ENCODE assay signal across 11 cellular contexts in genomic region chr5:172819569-172819968, GRCh38.
"Had no signal": no experiment of that assay in that cellular context is flagged by ENCODE, and none has a peak within 500 bp of the region (broad histone marks: within the 10 kb centered on the region; RNA-seq: fewer than 3 reads in every experiment).

No MANE protein-coding gene starts in this region.

- H3K9ac ChIP-seq: parathyroid adenoma had no signal

- H3K36me3 Mint-ChIP-seq: naive thymus-derived CD4-positive, alpha-beta T cell; stimulated activated naive B cell treated with anti-CD40 and anti-IgM and Interleukin-4, amounts not matched to agents 10 μg/mL and 1 μg/mL and 100 μg/mL, for 72 hours had no signal

- H3K4me3 ChIP-seq: colonic mucosa, gastrocnemius medialis, heart left ventricle, tibial nerve, vagina had no signal

- ATAC-seq: naive thymus-derived CD4-positive, alpha-beta T cell; stimulated activated naive B cell treated with anti-CD40 and anti-IgM and Interleukin-4, amounts not matched to agents 10 μg/mL and 1 μg/mL and 100 μg/mL, for 72 hours had no signal

- H3K27ac Mint-ChIP-seq: activated naive CD8-positive, alpha-beta T cell treated with anti-CD3 and anti-CD28 coated beads, Interleukin-2, amount 50 U/mL, for 24 hours; stimulated activated naive B cell treated with anti-CD40 and anti-IgM and Interleukin-4, amounts not matched to agents 10 μg/mL and 1 μg/mL and 100 μg/mL, for 72 hours; T-helper 2 cell treated with Interferon-gamma antibody and Interleukin-4, amounts not matched to agents 5 μg/mL and 100 μg/mL, for 36 hours had no signal

- H3K9me3 Mint-ChIP-seq: activated naive CD8-positive, alpha-beta T cell treated with anti-CD3 and anti-CD28 coated beads, Interleukin-2, amount 50 U/mL, for 24 hours; stimulated activated naive B cell treated with anti-CD40 and anti-IgM and Interleukin-4, amounts not matched to agents 10 μg/mL and 1 μg/mL and 100 μg/mL, for 72 hours; T-helper 2 cell treated with Interferon-gamma antibody and Interleukin-4, amounts not matched to agents 5 μg/mL and 100 μg/mL, for 36 hours had no signal

- H3K4me1 ChIP-seq: colonic mucosa, gastrocnemius medialis, tibial nerve had no signal

- H3K27me3 ChIP-seq: colonic mucosa, gastrocnemius medialis, heart left ventricle, tibial nerve, vagina had no signal

- H3K4me3 Mint-ChIP-seq: activated naive CD8-positive, alpha-beta T cell treated with anti-CD3 and anti-CD28 coated beads, Interleukin-2, amount 50 U/mL, for 24 hours; naive thymus-derived CD4-positive, alpha-beta T cell; stimulated activated naive B cell treated with anti-CD40 and anti-IgM and Interleukin-4, amounts not matched to agents 10 μg/mL and 1 μg/mL and 100 μg/mL, for 72 hours; T-helper 2 cell treated with Interferon-gamma antibody and Interleukin-4, amounts not matched to agents 5 μg/mL and 100 μg/mL, for 36 hours had no signal

- H3K36me3 ChIP-seq: colonic mucosa, gastrocnemius medialis, heart left ventricle, tibial nerve, vagina had no signal

- DNase-seq: activated CD4-positive, alpha-beta T cell treated with anti-CD3 and anti-CD28 coated beads, Interleukin-2, amount 50 U/mL, for 1 hour; activated naive CD8-positive, alpha-beta T cell treated with anti-CD3 and anti-CD28 coated beads, Interleukin-2, amount 50 U/mL, for 24 hours; gastrocnemius medialis; naive thymus-derived CD4-positive, alpha-beta T cell; stimulated activated naive B cell treated with anti-CD40 and anti-IgM and Interleukin-4, amounts not matched to agents 10 μg/mL and 1 μg/mL and 100 μg/mL, for 72 hours had no signal

- H3K9me3 ChIP-seq: colonic mucosa, gastrocnemius medialis, heart left ventricle, tibial nerve, vagina had no signal

- H3K27ac ChIP-seq: colonic mucosa, tibial nerve had no signal

- H3K27me3 Mint-ChIP-seq: activated naive CD8-positive, alpha-beta T cell treated with anti-CD3 and anti-CD28 coated beads, Interleukin-2, amount 50 U/mL, for 24 hours; stimulated activated naive B cell treated with anti-CD40 and anti-IgM and Interleukin-4, amounts not matched to agents 10 μg/mL and 1 μg/mL and 100 μg/mL, for 72 hours had no signal
